1 cellular context compared by ENCODE assay signal in the genomic region with DNA sequence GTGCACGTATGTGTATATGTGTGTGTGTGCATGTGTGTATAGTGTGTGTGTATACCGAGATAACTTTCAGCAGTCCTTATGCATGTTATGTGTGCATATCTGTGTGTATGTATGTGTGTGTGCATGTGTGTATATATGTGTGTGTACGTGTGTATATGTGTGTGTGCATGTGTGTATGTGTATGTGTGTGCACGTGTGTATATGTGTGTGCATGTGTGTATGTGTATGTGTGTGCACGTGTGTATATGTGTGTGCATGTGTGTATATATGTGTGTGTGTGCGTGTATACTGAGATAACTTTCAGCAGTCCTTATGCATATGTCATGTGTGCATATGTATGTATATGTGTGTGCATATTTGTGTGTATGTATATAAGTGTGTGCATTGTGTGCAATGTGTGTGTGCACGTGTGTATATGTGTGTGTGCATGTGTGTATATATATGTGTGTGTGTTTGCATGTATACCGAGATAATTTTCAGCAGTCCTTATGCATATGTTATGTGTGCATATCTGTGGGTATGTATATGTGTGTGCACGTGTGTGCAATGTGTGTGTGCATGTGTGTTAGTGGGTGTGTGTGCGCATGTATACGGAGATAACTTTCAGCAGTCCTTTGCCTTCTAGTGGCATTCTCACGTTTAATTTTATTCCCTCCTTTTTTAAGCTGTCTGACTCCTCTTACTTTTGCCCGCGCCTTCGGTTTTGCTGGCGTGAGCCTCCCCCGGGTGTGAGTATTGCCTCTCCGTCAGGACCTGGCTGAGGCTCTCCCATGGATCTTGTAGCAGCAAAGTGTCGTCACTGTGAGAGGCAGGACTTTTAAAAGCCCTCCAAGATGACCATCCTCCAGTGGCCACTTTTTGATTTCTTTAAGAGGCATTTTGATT.
TF ChIP-seq lines count a peak whose summit lies in the region.

No MANE protein-coding gene starts in this region.

TF ChIP-seq in GM23338, 12 proteins besides CTCF, POLR2A, EP300 and RAD21 (continued from another document):
- TF ChIP-seq, protein P1, sequence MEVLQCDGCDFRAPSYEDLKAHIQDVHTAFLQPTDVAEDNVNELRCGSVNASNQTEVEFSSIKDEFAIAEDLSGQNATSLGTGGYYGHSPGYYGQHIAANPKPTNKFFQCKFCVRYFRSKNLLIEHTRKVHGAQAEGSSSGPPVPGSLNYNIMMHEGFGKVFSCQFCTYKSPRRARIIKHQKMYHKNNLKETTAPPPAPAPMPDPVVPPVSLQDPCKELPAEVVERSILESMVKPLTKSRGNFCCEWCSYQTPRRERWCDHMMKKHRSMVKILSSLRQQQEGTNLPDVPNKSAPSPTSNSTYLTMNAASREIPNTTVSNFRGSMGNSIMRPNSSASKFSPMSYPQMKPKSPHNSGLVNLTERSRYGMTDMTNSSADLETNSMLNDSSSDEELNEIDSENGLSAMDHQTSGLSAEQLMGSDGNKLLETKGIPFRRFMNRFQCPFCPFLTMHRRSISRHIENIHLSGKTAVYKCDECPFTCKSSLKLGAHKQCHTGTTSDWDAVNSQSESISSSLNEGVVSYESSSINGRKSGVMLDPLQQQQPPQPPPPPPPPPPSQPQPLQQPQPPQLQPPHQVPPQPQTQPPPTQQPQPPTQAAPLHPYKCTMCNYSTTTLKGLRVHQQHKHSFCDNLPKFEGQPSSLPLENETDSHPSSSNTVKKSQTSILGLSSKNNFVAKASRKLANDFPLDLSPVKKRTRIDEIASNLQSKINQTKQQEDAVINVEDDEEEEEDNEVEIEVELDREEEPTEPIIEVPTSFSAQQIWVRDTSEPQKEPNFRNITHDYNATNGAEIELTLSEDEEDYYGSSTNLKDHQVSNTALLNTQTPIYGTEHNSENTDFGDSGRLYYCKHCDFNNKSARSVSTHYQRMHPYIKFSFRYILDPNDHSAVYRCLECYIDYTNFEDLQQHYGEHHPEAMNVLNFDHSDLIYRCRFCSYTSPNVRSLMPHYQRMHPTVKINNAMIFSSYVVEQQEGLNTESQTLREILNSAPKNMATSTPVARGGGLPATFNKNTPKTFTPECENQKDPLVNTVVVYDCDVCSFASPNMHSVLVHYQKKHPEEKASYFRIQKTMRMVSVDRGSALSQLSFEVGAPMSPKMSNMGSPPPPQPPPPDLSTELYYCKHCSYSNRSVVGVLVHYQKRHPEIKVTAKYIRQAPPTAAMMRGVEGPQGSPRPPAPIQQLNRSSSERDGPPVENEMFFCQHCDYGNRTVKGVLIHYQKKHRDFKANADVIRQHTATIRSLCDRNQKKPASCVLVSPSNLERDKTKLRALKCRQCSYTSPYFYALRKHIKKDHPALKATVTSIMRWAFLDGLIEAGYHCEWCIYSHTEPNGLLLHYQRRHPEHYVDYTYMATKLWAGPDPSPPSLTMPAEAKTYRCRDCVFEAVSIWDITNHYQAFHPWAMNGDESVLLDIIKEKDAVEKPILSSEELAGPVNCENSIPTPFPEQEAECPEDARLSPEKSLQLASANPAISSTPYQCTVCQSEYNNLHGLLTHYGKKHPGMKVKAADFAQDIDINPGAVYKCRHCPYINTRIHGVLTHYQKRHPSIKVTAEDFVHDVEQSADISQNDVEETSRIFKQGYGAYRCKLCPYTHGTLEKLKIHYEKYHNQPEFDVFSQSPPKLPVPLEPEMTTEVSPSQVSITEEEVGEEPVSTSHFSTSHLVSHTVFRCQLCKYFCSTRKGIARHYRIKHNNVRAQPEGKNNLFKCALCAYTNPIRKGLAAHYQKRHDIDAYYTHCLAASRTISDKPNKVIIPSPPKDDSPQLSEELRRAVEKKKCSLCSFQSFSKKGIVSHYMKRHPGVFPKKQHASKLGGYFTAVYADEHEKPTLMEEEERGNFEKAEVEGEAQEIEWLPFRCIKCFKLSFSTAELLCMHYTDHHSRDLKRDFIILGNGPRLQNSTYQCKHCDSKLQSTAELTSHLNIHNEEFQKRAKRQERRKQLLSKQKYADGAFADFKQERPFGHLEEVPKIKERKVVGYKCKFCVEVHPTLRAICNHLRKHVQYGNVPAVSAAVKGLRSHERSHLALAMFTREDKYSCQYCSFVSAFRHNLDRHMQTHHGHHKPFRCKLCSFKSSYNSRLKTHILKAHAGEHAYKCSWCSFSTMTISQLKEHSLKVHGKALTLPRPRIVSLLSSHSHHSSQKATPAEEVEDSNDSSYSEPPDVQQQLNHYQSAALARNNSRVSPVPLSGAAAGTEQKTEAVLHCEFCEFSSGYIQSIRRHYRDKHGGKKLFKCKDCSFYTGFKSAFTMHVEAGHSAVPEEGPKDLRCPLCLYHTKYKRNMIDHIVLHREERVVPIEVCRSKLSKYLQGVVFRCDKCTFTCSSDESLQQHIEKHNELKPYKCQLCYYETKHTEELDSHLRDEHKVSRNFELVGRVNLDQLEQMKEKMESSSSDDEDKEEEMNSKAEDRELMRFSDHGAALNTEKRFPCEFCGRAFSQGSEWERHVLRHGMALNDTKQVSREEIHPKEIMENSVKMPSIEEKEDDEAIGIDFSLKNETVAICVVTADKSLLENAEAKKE (CRISPR knock-in tag; IDR thresholded peaks at IDR 0.05) = no peak
- TF ChIP-seq JUNB (IDR thresholded peaks at IDR 0.05; ENCODE audit: unreplicated experiment) (no peak), CREB1 (CRISPR knock-in tag; IDR thresholded peaks at IDR 0.05; ENCODE audit: low read depth) (no peak), EZH2 (IDR thresholded peaks at IDR 0.05; ENCODE audit: low read depth, unreplicated experiment) (no peak), ZNF331 (CRISPR knock-in tag; IDR thresholded peaks at IDR 0.05; ENCODE audit: low read depth) (no peak), ZNF114 (CRISPR knock-in tag; IDR thresholded peaks at IDR 0.05) (no peak), NANOG (IDR thresholded peaks at IDR 0.05; ENCODE audit: borderline replicate concordance) (no peak), POLR2AphosphoS5 (IDR thresholded peaks at IDR 0.05; ENCODE audit: low read depth) (no peak), STAT1 (IDR thresholded peaks at IDR 0.05; ENCODE audit: unreplicated experiment) (no peak)
- TF ChIP-seq, protein P2, sequence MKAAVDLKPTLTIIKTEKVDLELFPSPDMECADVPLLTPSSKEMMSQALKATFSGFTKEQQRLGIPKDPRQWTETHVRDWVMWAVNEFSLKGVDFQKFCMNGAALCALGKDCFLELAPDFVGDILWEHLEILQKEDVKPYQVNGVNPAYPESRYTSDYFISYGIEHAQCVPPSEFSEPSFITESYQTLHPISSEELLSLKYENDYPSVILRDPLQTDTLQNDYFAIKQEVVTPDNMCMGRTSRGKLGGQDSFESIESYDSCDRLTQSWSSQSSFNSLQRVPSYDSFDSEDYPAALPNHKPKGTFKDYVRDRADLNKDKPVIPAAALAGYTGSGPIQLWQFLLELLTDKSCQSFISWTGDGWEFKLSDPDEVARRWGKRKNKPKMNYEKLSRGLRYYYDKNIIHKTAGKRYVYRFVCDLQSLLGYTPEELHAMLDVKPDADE (IDR thresholded peaks at IDR 0.05) = no peak
